In genomic region chr11:1293619-1294015, GRCh38 we compare ENCODE assay signal across 8 cellular contexts. TPM values are rescaled to one million over a fixed set of nuclear protein-coding genes. Genes with fewer than 3 reads are reported as not detected.
DNase-seq lines count a peak whose midpoint lies in the region; ATAC-seq and TF ChIP-seq lines count a peak whose summit lies in the region.

No MANE protein-coding gene starts in this region.

- H3K4me2 ChIP-seq in smooth muscle cell, result no peak overlapping the region

- no peaks in the 10 kb centered on the region for H3F3A ChIP-seq in smooth muscle cell (ENCODE audit: low read depth)

- no peak for TF ChIP-seq POLR2A in Peyer's patch (IDR thresholded peaks at IDR 0.05)

- intact Hi-C loops in left cardiac atrium (cut with DNase I), result no loop called here

- H3K27ac ChIP-seq in Peyer's patch (no peak overlapping the region), smooth muscle cell (ENCODE audit: low read depth) (no peak overlapping the region)

- ATAC-seq in left cardiac atrium, result no peak
- no peak for ATAC-seq in HG03095 (IDR thresholded peaks at IDR 0.05; ENCODE audit: unreplicated experiment)
- ATAC-seq in GM19395 (IDR thresholded peaks at IDR 0.05; ENCODE audit: unreplicated experiment), result no peak

- no peak overlapping the region for H2AFZ ChIP-seq in smooth muscle cell (ENCODE audit: low read depth)

- no peaks in the 10 kb centered on the region for H3K27me3 ChIP-seq in Peyer's patch
- H3K27me3 ChIP-seq in smooth muscle cell (ENCODE audit: low read depth), result no peaks in the 10 kb centered on the region

- no peak overlapping the region for H3K9ac ChIP-seq in smooth muscle cell (ENCODE audit: low read depth)

- peaks cover 89% of the 10 kb centered on the region for H4K20me1 ChIP-seq in smooth muscle cell (ENCODE audit: low read depth)

- 97% methylated on average over 13 of the region's 13 CpGs for WGBS in smooth muscle cell (ENCODE audit: low lambda C conversion rate)

- H3K4me3 ChIP-seq in Peyer's patch, result no peak overlapping the region
- no peak overlapping the region for H3K4me3 ChIP-seq in smooth muscle cell

- H3K9me3 ChIP-seq in Peyer's patch, result no peaks in the 10 kb centered on the region
- no peaks in the 10 kb centered on the region for H3K9me3 ChIP-seq in smooth muscle cell (replicated peaks; ENCODE audit: low read depth)

- H3K36me3 ChIP-seq in Peyer's patch, result peaks cover 0 to 60% (median 0%) of the 10 kb centered on the region in 3 donors
- no peaks in the 10 kb centered on the region for H3K36me3 ChIP-seq in smooth muscle cell (ENCODE audit: low read depth)

- peaks cover 37% of the 10 kb centered on the region for H3K79me2 ChIP-seq in smooth muscle cell (ENCODE audit: low read depth)

- DNase-seq in activated CD4-positive, alpha-beta T cell treated with anti-CD3 and anti-CD28 coated beads for 48 hours, result peak; percentile 37
- no peak for DNase-seq in activated CD4-positive, alpha-beta T cell treated with anti-CD3 and anti-CD28 coated beads for 1 hour
- DNase-seq in Peyer's patch (peak in 1 of 3 donors; percentile 70), left cardiac atrium (peak; percentile 23), smooth muscle cell (lab: John Stamatoyannopoulos, UW; ENCODE audit: unreplicated experiment) (no peak), pons (ENCODE audit: low spot score) (no peak)

- TF ChIP-seq CTCF in Peyer's patch (IDR thresholded peaks at IDR 0.05), result peak in 4 of 6 experiments; percentile 20 to 60 (median 59)
- peak; percentile 11 for TF ChIP-seq CTCF in smooth muscle cell (IDR thresholded peaks at IDR 0.05; ENCODE audit: borderline replicate concordance, insufficient read depth, poor library complexity, severe bottlenecking)

- H3K4me1 ChIP-seq in Peyer's patch (peaks cover 0 to 18% (median 4%) of the 10 kb centered on the region in 4 donors), smooth muscle cell (ENCODE audit: low read depth) (no peaks in the 10 kb centered on the region)

RNA-seq across cellular contexts. Expression of gene TOLLIP, which starts 15.8 kb away (rescaled TPM):
- total RNA-seq in Peyer's patch (10 to 100 TPM; 43.7 to 77.3 (median 70.6) TPM), left cardiac atrium (10 to 100 TPM; 43.4 to 50.8 TPM), smooth muscle cell (13.3 and 20.3 TPM in 2 replicates)
- 60.0 and 63.0 TPM in 2 replicates for polyA plus RNA-seq in smooth muscle cell

Comparison
In these comparisons a context has a peak if more than half of its experiments do, and no peak if none do; other contexts are left out.
1. DNase-seq: peak in activated CD4-positive, alpha-beta T cell treated with anti-CD3 and anti-CD28 coated beads for 48 hours (single experiment) and left cardiac atrium (single experiment); none in activated CD4-positive, alpha-beta T cell treated with anti-CD3 and anti-CD28 coated beads for 1 hour (single experiment), smooth muscle cell (single experiment) and pons (single experiment).